Comparison of ENCODE assay signal across 23 cellular contexts in genomic region chr3:11622846-11623550, GRCh38. TPM values are rescaled to one million over a fixed set of nuclear protein-coding genes. Genes with fewer than 3 reads are reported as not detected.
DNase-seq lines count a peak whose midpoint lies in the region; ATAC-seq and TF ChIP-seq lines count a peak whose summit lies in the region.
"Had no signal": no experiment of that assay in that cellular context is flagged by ENCODE, and none has a peak within 500 bp of the region (broad histone marks: within the 10 kb centered on the region; RNA-seq: fewer than 3 reads in every experiment).

No MANE protein-coding gene starts in this region.

- H3K4me3 Mint-ChIP-seq in CD8-positive, alpha-beta T cell, result no peak overlapping the region
- no peak overlapping the region for H3K4me3 Mint-ChIP-seq in HFFc6
- H3K4me3 Mint-ChIP-seq in activated T-helper 17 cell treated with anti-CD3 and anti-CD28 coated beads, Interleukin-2, amount 50 U/mL, for 72 hours, result peak overlapping the region; percentile 74
- H3K4me3 Mint-ChIP-seq: stimulated activated naive B cell treated with anti-CD40 and anti-IgM and Interleukin-4, amounts not matched to agents 10 μg/mL and 1 μg/mL and 100 μg/mL, for 72 hours had no signal

- H3K18ac ChIP-seq in mesendoderm (ENCODE audit: low read length), result no peak overlapping the region

- no peaks in the 10 kb centered on the region for H3K27me3 ChIP-seq in CD8-positive, alpha-beta T cell (ENCODE audit: insufficient read depth, low read length)
- H3K27me3 ChIP-seq in mesendoderm (ENCODE audit: insufficient read depth, low read length, poor library complexity), result no peaks in the 10 kb centered on the region
- H3K27me3 ChIP-seq: foreskin keratinocyte, neutrophil had no signal

- peaks cover 27% of the 10 kb centered on the region for H3K79me1 ChIP-seq in mesendoderm (ENCODE audit: low read length)

- peak overlapping the region; percentile 43 for H3K27ac Mint-ChIP-seq in CD8-positive, alpha-beta T cell
- H3K27ac Mint-ChIP-seq in HFFc6, result 0 out of 2 replicates have a peak overlapping the region, but pooled peaks have one; percentile 42
- peak overlapping the region; percentile 58 for H3K27ac Mint-ChIP-seq in activated T-helper 17 cell treated with anti-CD3 and anti-CD28 coated beads, Interleukin-2, amount 50 U/mL, for 72 hours
- H3K27ac Mint-ChIP-seq: stimulated activated naive B cell treated with anti-CD40 and anti-IgM and Interleukin-4, amounts not matched to agents 10 μg/mL and 1 μg/mL and 100 μg/mL, for 72 hours had no signal

- no peak overlapping the region for H3K27ac ChIP-seq in CD8-positive, alpha-beta T cell (ENCODE audit: low read depth, low read length)
- no peak overlapping the region for H3K27ac ChIP-seq in mesendoderm (ENCODE audit: low read depth, low read length)
- H3K27ac ChIP-seq: foreskin keratinocyte, HL-60, neutrophil had no signal

- no peak for ATAC-seq in CD8-positive, alpha-beta T cell
- ATAC-seq in activated T-helper 17 cell treated with anti-CD3 and anti-CD28 coated beads, Interleukin-2, amount 50 U/mL, for 72 hours (replicated peaks), result no peak
- ATAC-seq in HG03159 (IDR thresholded peaks at IDR 0.05; ENCODE audit: unreplicated experiment), result no peak
- no peak for ATAC-seq in GM18909 (IDR thresholded peaks at IDR 0.05; ENCODE audit: poor library complexity, unreplicated experiment)
- ATAC-seq: activated naive CD4-positive, alpha-beta T cell treated with anti-CD3 and anti-CD28 coated beads, Interleukin-2, amount 50 U/mL, for 72 hours; foreskin keratinocyte; stimulated activated naive B cell treated with anti-CD40 and anti-IgM and Interleukin-4, amounts not matched to agents 10 μg/mL and 1 μg/mL and 100 μg/mL, for 72 hours had no signal

- peaks cover 65% of the 10 kb centered on the region for H3K79me2 ChIP-seq in mesendoderm (ENCODE audit: control insufficient read depth, insufficient read depth, low read length)

- H3K4me1 ChIP-seq in CD8-positive, alpha-beta T cell (ENCODE audit: insufficient read depth, low read length), result peaks cover 45% of the 10 kb centered on the region
- peaks cover 8% of the 10 kb centered on the region for H3K4me1 ChIP-seq in mesendoderm (ENCODE audit: control insufficient read depth, low read depth, low read length)

- H4K8ac ChIP-seq in mesendoderm (ENCODE audit: low read depth, low read length), result no peak overlapping the region

- H3K56ac ChIP-seq in mesendoderm (ENCODE audit: low read length), result no peak overlapping the region

- no peak overlapping the region for H3K4ac ChIP-seq in mesendoderm (ENCODE audit: low read depth, low read length)

- H3K36me3 Mint-ChIP-seq in CD8-positive, alpha-beta T cell, result peaks cover 7% of the 10 kb centered on the region
- peaks cover 44% of the 10 kb centered on the region for H3K36me3 Mint-ChIP-seq in HFFc6 (ENCODE audit: low read depth)
- H3K36me3 Mint-ChIP-seq in activated T-helper 17 cell treated with anti-CD3 and anti-CD28 coated beads, Interleukin-2, amount 50 U/mL, for 72 hours (ENCODE audit: low read depth), result peaks cover 7% of the 10 kb centered on the region
- H3K36me3 Mint-ChIP-seq: activated naive CD4-positive, alpha-beta T cell treated with anti-CD3 and anti-CD28 coated beads, Interleukin-2, amount 50 U/mL, for 72 hours had no signal

- H2BK120ac ChIP-seq in mesendoderm (ENCODE audit: low read depth, low read length), result no peak overlapping the region

- no peak overlapping the region for H2BK15ac ChIP-seq in mesendoderm (replicated peaks; ENCODE audit: low read depth)

- POLR2A ChIA-PET in CD8-positive, alpha-beta T cell (lab: Charles Lee), result interaction anchor here (0.7 kb wide), 1 partner anchor 172 kb away, joined by 3 read pairs; no protein-coding TSS in a partner anchor

- H3K9ac ChIP-seq in mesendoderm (ENCODE audit: low read length), result no peak overlapping the region
- H3K9ac ChIP-seq: SK-N-SH had no signal

- H3K4me1 Mint-ChIP-seq in CD8-positive, alpha-beta T cell (ENCODE audit: low read depth), result peaks cover 72% of the 10 kb centered on the region
- peaks cover 93% of the 10 kb centered on the region for H3K4me1 Mint-ChIP-seq in HFFc6 (ENCODE audit: low read depth)
- peaks cover 55% of the 10 kb centered on the region for H3K4me1 Mint-ChIP-seq in activated T-helper 17 cell treated with anti-CD3 and anti-CD28 coated beads, Interleukin-2, amount 50 U/mL, for 72 hours

- no peak overlapping the region for H2BK5ac ChIP-seq in mesendoderm (ENCODE audit: low read length)

- H2AK5ac ChIP-seq in mesendoderm (ENCODE audit: low read length), result no peak overlapping the region

- no peaks in the 10 kb centered on the region for H3K9me3 ChIP-seq in CD8-positive, alpha-beta T cell (ENCODE audit: low read length)
- H3K9me3 ChIP-seq: neutrophil, SK-N-SH had no signal

- no peaks in the 10 kb centered on the region for H3K27me3 Mint-ChIP-seq in CD8-positive, alpha-beta T cell (ENCODE audit: low read depth)
- H3K27me3 Mint-ChIP-seq in HFFc6 (ENCODE audit: insufficient read depth), result peaks cover 1% of the 10 kb centered on the region
- H3K27me3 Mint-ChIP-seq in activated T-helper 17 cell treated with anti-CD3 and anti-CD28 coated beads, Interleukin-2, amount 50 U/mL, for 72 hours, result no peaks in the 10 kb centered on the region
- H3K27me3 Mint-ChIP-seq: stimulated activated naive B cell treated with anti-CD40 and anti-IgM and Interleukin-4, amounts not matched to agents 10 μg/mL and 1 μg/mL and 100 μg/mL, for 72 hours had no signal

- no peak overlapping the region for H4K5ac ChIP-seq in mesendoderm (ENCODE audit: low read length)

- no CpG with 5 or more reads among the region's 5 CpGs for WGBS in mesendoderm (ENCODE audit: extremely low coverage, insufficient coverage, low lambda C conversion rate)

- H3K4me3 ChIP-seq in CD8-positive, alpha-beta T cell (ENCODE audit: low read depth, low read length), result no peak overlapping the region
- H3K4me3 ChIP-seq in mesendoderm (ENCODE audit: low read length), result no peak overlapping the region
- H3K4me3 ChIP-seq: skin epidermis had no signal

- TF ChIP-seq CTCF in CD8-positive, alpha-beta T cell (IDR thresholded peaks at IDR 0.05), result no peak
- TF ChIP-seq CTCF in HFFc6 (IDR thresholded peaks at IDR 0.05), result no peak

- CTCF ChIA-PET in CD8-positive, alpha-beta T cell (lab: Charles Lee), result interaction anchor here (0.8 to 2.7 kb wide), 2 partner anchors 15 to 28 kb away, joined by 3 to 11 read pairs; no protein-coding TSS in a partner anchor

- H3K36me3 ChIP-seq in CD8-positive, alpha-beta T cell (ENCODE audit: insufficient read depth, low read length), result no peaks in the 10 kb centered on the region
- no peaks in the 10 kb centered on the region for H3K36me3 ChIP-seq in mesendoderm (ENCODE audit: control insufficient read depth, insufficient read depth, low read length)
- H3K36me3 ChIP-seq: neutrophil had no signal

- H3K4me2 ChIP-seq in mesendoderm (ENCODE audit: low read length), result no peak overlapping the region
- H3K4me2 ChIP-seq: SK-N-SH had no signal

- intact Hi-C loops in CD8-positive, alpha-beta T cell (cut with DNase I, micrococcal nuclease), result no loop called here

- no peak overlapping the region for H3K23ac ChIP-seq in mesendoderm (ENCODE audit: low read length)

- DNase-seq in CD8-positive, alpha-beta T cell, result no peak
- DNase-seq in HFFc6 (no peak), mesendoderm (peak; percentile 41), NCI-H2196 (lab: John Stamatoyannopoulos, UW; ENCODE audit: unreplicated experiment) (no peak)
- DNase-seq: activated CD8-positive, alpha-beta memory T cell treated with anti-CD3 and anti-CD28 coated beads for 24 hours; effector memory CD4-positive, alpha-beta T cell; foreskin keratinocyte; hippocampal formation; IMR-90; NCI-H1105; NCI-H2029 treated with DMSO at 0.1 percent for 48 hours; NCI-H510A treated with DMSO at 0.1 percent for 48 hours; SK-N-SH; stimulated activated CD4-positive, alpha-beta T cell treated with anti-CD3 and anti-CD28 coated beads, Interleukin-2, amount 100 ng/mL, for 24 hours; stimulated activated naive B cell treated with anti-CD40 and anti-IgM and Interleukin-4, amounts not matched to agents 10 μg/mL and 1 μg/mL and 100 μg/mL, for 72 hours; T-helper 9 cell had no signal

- no peaks in the 10 kb centered on the region for H3K9me3 Mint-ChIP-seq in CD8-positive, alpha-beta T cell
- H3K9me3 Mint-ChIP-seq in HFFc6, result peaks cover 8% of the 10 kb centered on the region
- no peaks in the 10 kb centered on the region for H3K9me3 Mint-ChIP-seq in activated T-helper 17 cell treated with anti-CD3 and anti-CD28 coated beads, Interleukin-2, amount 50 U/mL, for 72 hours
- H3K9me3 Mint-ChIP-seq: activated naive CD4-positive, alpha-beta T cell treated with anti-CD3 and anti-CD28 coated beads, Interleukin-2, amount 50 U/mL, for 72 hours; stimulated activated naive B cell treated with anti-CD40 and anti-IgM and Interleukin-4, amounts not matched to agents 10 μg/mL and 1 μg/mL and 100 μg/mL, for 72 hours had no signal

RNA-seq across cellular contexts. Expression of gene VGLL4, which starts 20.7 kb away (rescaled TPM):
- total RNA-seq in CD8-positive, alpha-beta T cell, result 10 to 100 TPM; 13.8 to 14.1 TPM
- total RNA-seq in HFFc6 (2021; fragmentation: NEBNext Ultra II Directional; extraction: Animal tissue kit (Norgen Biotek cat#: 25700)), result 10 to 100 TPM; 31.6 to 42.2 (median 33.8) TPM
- 10 to 100 TPM; 34.3 to 42.4 TPM for total RNA-seq in activated T-helper 17 cell treated with anti-CD3 and anti-CD28 coated beads, Interleukin-2, amount 50 U/mL, for 72 hours
- 34.6 TPM for polyA plus RNA-seq in mesendoderm (2013, experiment 1 of 2)
- 34.3 TPM for polyA plus RNA-seq in mesendoderm (2013, experiment 2 of 2)
